In genomic region chr2:150778828-150779227, GRCh38 we compare ENCODE assay signal across 1 cellular context.
TF ChIP-seq lines count a peak whose summit lies in the region.

No MANE protein-coding gene starts in this region.

TF ChIP-seq in H1, 55 proteins besides CTCF, POLR2A, EP300 and RAD21:
- TF ChIP-seq NANOG (IDR thresholded peaks at IDR 0.05; ENCODE audit: insufficient read depth, low read depth, low read length, poor library complexity, severe bottlenecking) (no peak), BCL11A (IDR thresholded peaks at IDR 0.05; ENCODE audit: low read depth in 2 of 2, low read length in 2 of 2) (no peak)
